In the genomic region with DNA sequence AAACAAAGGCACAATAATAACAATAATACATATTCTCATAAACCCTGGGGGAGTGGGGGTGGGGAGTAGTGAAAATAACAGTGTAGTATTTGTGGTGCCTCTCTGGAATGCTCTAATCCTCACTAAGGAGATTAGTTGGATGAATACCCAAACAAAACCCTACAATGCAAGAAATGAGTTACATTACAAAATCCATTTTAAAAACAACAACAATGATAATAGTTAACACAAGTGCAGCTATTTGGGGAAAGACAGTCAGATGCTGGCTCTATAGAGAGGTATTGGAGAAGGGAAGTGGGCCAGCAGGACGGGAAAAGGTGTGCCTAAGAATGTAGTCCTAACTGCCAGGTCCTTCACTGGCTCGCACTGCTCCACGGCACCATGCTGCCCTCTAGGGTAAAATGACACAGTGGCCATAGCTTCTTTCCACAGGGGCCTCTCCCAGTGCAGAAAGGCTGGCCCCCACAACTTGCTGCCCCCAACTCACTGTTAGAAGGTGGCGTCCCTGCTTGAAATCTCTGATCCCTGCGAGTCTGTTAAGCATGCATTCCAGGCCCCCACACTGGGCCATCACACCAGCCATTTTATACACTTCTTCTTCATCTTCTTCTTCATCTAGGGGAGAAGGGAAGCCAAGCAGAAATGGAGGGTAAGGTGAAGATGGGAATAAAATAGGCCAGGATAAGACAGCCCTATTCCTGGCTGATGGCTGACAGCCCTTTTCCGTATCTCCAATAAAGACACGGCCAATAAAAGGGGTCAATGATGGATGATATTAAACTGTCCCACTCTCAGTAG, we compare ENCODE assay signal across 7 cellular contexts.
DNase-seq lines count a peak whose midpoint lies in the region; ATAC-seq, FAIRE-seq and TF ChIP-seq lines count a peak whose summit lies in the region.

No MANE protein-coding gene starts in this region.

- intact Hi-C loops in PC-3 (cut with micrococcal nuclease) (loop anchor here (1.0 to 5.0 kb wide), 3 partner anchors 124 to 212 kb away; no protein-coding TSS in a partner anchor), pancreas (cut with DNase I) (loop anchor here in 2 of 3 donors (5.0 to 10.0 kb wide), 2 partner anchors 181 to 189 kb away; no protein-coding TSS in a partner anchor)

- H3K27ac ChIP-seq in PC-3 (ENCODE audit: low read length) = no peak overlapping the region
- no peak overlapping the region for H3K27ac ChIP-seq in pancreas

- no peaks in the 10 kb centered on the region for H3K79me2 ChIP-seq in PC-3 (ENCODE audit: low read length)

- H3K9ac ChIP-seq in PC-3 (ENCODE audit: low read length) = no peak overlapping the region

- no peaks in the 10 kb centered on the region for H4K20me1 ChIP-seq in PC-3 (ENCODE audit: low read length)

- no peaks in the 10 kb centered on the region for H3K4me1 Mint-ChIP-seq in stimulated activated memory B cell treated with anti-CD40 and anti-IgM and Interleukin-4, amounts not matched to agents 10 μg/mL and 1 μg/mL and 100 μg/mL, for 72 hours

- H2AFZ ChIP-seq in PC-3 (ENCODE audit: low read length) = no peak overlapping the region

- H3F3A ChIP-seq in PC-3 (ENCODE audit: low read length, unreplicated experiment) = no peaks in the 10 kb centered on the region

- H3K27ac Mint-ChIP-seq in stimulated activated memory B cell treated with anti-CD40 and anti-IgM and Interleukin-4, amounts not matched to agents 10 μg/mL and 1 μg/mL and 100 μg/mL, for 72 hours = no peak overlapping the region

- H3K9me2 ChIP-seq in PC-3 (replicated peaks; ENCODE audit: low read length) = no peaks in the 10 kb centered on the region

- H3K4me3 ChIP-seq in PC-3 (ENCODE audit: low read length) (no peak overlapping the region), pancreas (no peak overlapping the region)

- H3K27me3 Mint-ChIP-seq in stimulated activated memory B cell treated with anti-CD40 and anti-IgM and Interleukin-4, amounts not matched to agents 10 μg/mL and 1 μg/mL and 100 μg/mL, for 72 hours = no peaks in the 10 kb centered on the region

- no peak for FAIRE-seq in pancreas (lab: Jason Lieb, UNC)

- peak; percentile 14; the same call in 1 of the 3 replicates for TF ChIP-seq CTCF in GM12872 (IDR thresholded peaks at IDR 0.05; ENCODE audit: insufficient read depth, low read depth, low read length)
- peak; percentile 82 for TF ChIP-seq CTCF in PC-3 (conservative IDR thresholded peaks at IDR 0.05; ENCODE audit: low read depth, low read length)
- peak; percentile 6 to 57 (median 41) for TF ChIP-seq CTCF in pancreas (IDR thresholded peaks at IDR 0.05)

- ATAC-seq in PC-3 (peak; percentile 97), pancreas (peak; percentile 67 to 95 (median 90)), HG02763 (IDR thresholded peaks at IDR 0.05; ENCODE audit: unreplicated experiment) (no peak)
- ATAC-seq in stimulated activated memory B cell treated with anti-CD40 and anti-IgM and Interleukin-4, amounts not matched to agents 10 μg/mL and 1 μg/mL and 100 μg/mL, for 72 hours = no peak

- H3K9me3 Mint-ChIP-seq in stimulated activated memory B cell treated with anti-CD40 and anti-IgM and Interleukin-4, amounts not matched to agents 10 μg/mL and 1 μg/mL and 100 μg/mL, for 72 hours = no peaks in the 10 kb centered on the region

- no peak overlapping the region for H3K4me2 ChIP-seq in PC-3 (ENCODE audit: low read length)

- DNase-seq in PC-3 = peak; percentile 74
- DNase-seq in fibroblast of peridontal ligament (ENCODE audit: extremely low read depth) = peak; percentile 4
- peak in 5 of 6 donors; percentile 50 to 73 (median 56) for DNase-seq in pancreas
- no peak for DNase-seq in NCI-H69 (lab: John Stamatoyannopoulos, UW)

- H3K36me3 Mint-ChIP-seq in stimulated activated memory B cell treated with anti-CD40 and anti-IgM and Interleukin-4, amounts not matched to agents 10 μg/mL and 1 μg/mL and 100 μg/mL, for 72 hours = peaks cover 87% of the 10 kb centered on the region

- no peak overlapping the region for H3K4me3 Mint-ChIP-seq in stimulated activated memory B cell treated with anti-CD40 and anti-IgM and Interleukin-4, amounts not matched to agents 10 μg/mL and 1 μg/mL and 100 μg/mL, for 72 hours

- 49 to 51% methylated on average over 7 of the region's 7 CpGs for WGBS in pancreas, 2 donors

- CTCF ChIA-PET in PC-3 (lab: Charles Lee) = interaction anchor here (0.6 to 1.0 kb wide), 6 partner anchors 84 to 212 kb away, joined by 3 to 7 read pairs (median 3); no protein-coding TSS in a partner anchor

- BruUV-seq in PC-3 (replicated peaks; lab: Mats Ljungman, UMichigan) = no TSS peak

- H3K36me3 ChIP-seq in PC-3 (ENCODE audit: low read depth, low read length) (peaks cover 93% of the 10 kb centered on the region), pancreas (peaks cover 7 to 91% (median 48%) of the 10 kb centered on the region in 3 donors)

- POLR2A ChIA-PET in PC-3 (lab: Charles Lee; ENCODE audit: unreplicated experiment) = no interaction called here

- H3K4me1 ChIP-seq in PC-3 (ENCODE audit: insufficient read depth, low read length) (no peaks in the 10 kb centered on the region), pancreas (peaks cover 0 to 10% (median 8%) of the 10 kb centered on the region in 3 donors)

- H3K27me3 ChIP-seq in PC-3 (ENCODE audit: low read length) = no peaks in the 10 kb centered on the region
- no peaks in the 10 kb centered on the region for H3K27me3 ChIP-seq in pancreas

- no peaks in the 10 kb centered on the region for H3K9me3 ChIP-seq in PC-3 (ENCODE audit: low read length)
- H3K9me3 ChIP-seq in pancreas = no peaks in the 10 kb centered on the region

Comparison
In these comparisons a context has a peak if more than half of its experiments do, and no peak if none do; other contexts are left out.
1. CTCF ChIP-seq: peak in every context shown above with its lines; median percentile 82 in PC-3; 41 in pancreas; 14 in GM12872.
2. ATAC-seq: peak in PC-3 (single experiment) and pancreas (4 of 4); none in HG02763 (single experiment) and stimulated activated memory B cell treated with anti-CD40 and anti-IgM and Interleukin-4, amounts not matched to agents 10 μg/mL and 1 μg/mL and 100 μg/mL, for 72 hours (single experiment).